In the genomic region with DNA sequence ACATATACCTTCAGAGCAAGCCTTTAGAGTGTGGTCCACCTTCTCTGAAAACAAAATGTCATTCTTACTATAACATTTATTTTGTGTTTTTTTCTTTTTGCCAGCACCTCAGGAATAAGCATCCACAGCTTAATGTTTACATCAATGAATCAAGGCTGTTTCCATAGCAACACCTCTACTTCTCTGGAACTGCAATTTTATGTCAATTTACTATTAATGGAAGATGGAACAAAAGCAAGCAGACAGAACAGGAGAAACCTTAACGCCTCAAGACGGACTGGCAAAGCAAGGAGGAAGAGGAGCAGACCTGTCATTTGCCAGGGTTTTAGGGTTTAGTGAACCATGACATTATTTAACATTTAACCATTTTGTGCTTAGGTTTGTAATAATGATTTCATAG, we compare ENCODE assay signal across 20 cellular contexts.
"Had no signal": no experiment of that assay in that cellular context is flagged by ENCODE, and none has a peak within 500 bp of the region (broad histone marks: within the 10 kb centered on the region; RNA-seq: fewer than 3 reads in every experiment).

No MANE protein-coding gene starts in this region.

- H3K9me3 ChIP-seq: esophagus muscularis mucosa, gastrocnemius medialis, heart right ventricle, neutrophil, psoas muscle, sigmoid colon, stomach had no signal

- H3K4me1 ChIP-seq: gastrocnemius medialis, heart right ventricle, psoas muscle, sigmoid colon had no signal

- H3K4me3 Mint-ChIP-seq: naive B cell; nephron progenitor cell; stimulated activated naive B cell treated with anti-CD40 and anti-IgM and Interleukin-4, amounts not matched to agents 10 μg/mL and 1 μg/mL and 100 μg/mL, for 72 hours had no signal

- H3K27me3 ChIP-seq: gastrocnemius medialis, neutrophil had no signal

- DNase-seq: effector memory CD4-positive, alpha-beta T cell; gastrocnemius medialis; heart right ventricle; kidney glomerular epithelial cell; mesendoderm; naive B cell; nephron progenitor cell; psoas muscle; sigmoid colon; stimulated activated CD4-positive, alpha-beta T cell treated with anti-CD3 and anti-CD28 coated beads, Interleukin-2, amount 100 ng/mL, for 24 hours; stimulated activated CD4-positive, alpha-beta T cell treated with anti-CD3 and anti-CD28 coated beads, Interleukin-4, amount 100 ng/mL, for 4 hours; stimulated activated naive B cell treated with anti-CD40 and anti-IgM and Interleukin-4, amounts not matched to agents 10 μg/mL and 1 μg/mL and 100 μg/mL, for 72 hours; stomach; substantia nigra; trophoblast cell had no signal

- H3K4me1 Mint-ChIP-seq: naive B cell; stimulated activated naive B cell treated with anti-CD40 and anti-IgM and Interleukin-4, amounts not matched to agents 10 μg/mL and 1 μg/mL and 100 μg/mL, for 72 hours had no signal

- H3K27ac Mint-ChIP-seq: nephron progenitor cell; stimulated activated naive B cell treated with anti-CD40 and anti-IgM and Interleukin-4, amounts not matched to agents 10 μg/mL and 1 μg/mL and 100 μg/mL, for 72 hours had no signal

- H3K36me3 ChIP-seq: esophagus muscularis mucosa, gastrocnemius medialis, heart right ventricle, neutrophil, sigmoid colon, stomach had no signal

- ATAC-seq: gastrocnemius medialis; heart right ventricle; psoas muscle; stimulated activated naive B cell treated with anti-CD40 and anti-IgM and Interleukin-4, amounts not matched to agents 10 μg/mL and 1 μg/mL and 100 μg/mL, for 72 hours had no signal

- H3K4me3 ChIP-seq: esophagus muscularis mucosa, gastrocnemius medialis, heart right ventricle, psoas muscle, sigmoid colon, skin epidermis, stomach had no signal

- H3K36me3 Mint-ChIP-seq: naive B cell; stimulated activated naive B cell treated with anti-CD40 and anti-IgM and Interleukin-4, amounts not matched to agents 10 μg/mL and 1 μg/mL and 100 μg/mL, for 72 hours had no signal

- H3K27ac ChIP-seq: epithelial cell of prostate, esophagus muscularis mucosa, gastrocnemius medialis, heart right ventricle, neutrophil, psoas muscle, sigmoid colon, skin epidermis, stomach had no signal

- FAIRE-seq: islet of Langerhans had no signal

- H3K9me3 Mint-ChIP-seq: naive B cell; nephron progenitor cell; stimulated activated naive B cell treated with anti-CD40 and anti-IgM and Interleukin-4, amounts not matched to agents 10 μg/mL and 1 μg/mL and 100 μg/mL, for 72 hours had no signal
